In the genomic region with DNA sequence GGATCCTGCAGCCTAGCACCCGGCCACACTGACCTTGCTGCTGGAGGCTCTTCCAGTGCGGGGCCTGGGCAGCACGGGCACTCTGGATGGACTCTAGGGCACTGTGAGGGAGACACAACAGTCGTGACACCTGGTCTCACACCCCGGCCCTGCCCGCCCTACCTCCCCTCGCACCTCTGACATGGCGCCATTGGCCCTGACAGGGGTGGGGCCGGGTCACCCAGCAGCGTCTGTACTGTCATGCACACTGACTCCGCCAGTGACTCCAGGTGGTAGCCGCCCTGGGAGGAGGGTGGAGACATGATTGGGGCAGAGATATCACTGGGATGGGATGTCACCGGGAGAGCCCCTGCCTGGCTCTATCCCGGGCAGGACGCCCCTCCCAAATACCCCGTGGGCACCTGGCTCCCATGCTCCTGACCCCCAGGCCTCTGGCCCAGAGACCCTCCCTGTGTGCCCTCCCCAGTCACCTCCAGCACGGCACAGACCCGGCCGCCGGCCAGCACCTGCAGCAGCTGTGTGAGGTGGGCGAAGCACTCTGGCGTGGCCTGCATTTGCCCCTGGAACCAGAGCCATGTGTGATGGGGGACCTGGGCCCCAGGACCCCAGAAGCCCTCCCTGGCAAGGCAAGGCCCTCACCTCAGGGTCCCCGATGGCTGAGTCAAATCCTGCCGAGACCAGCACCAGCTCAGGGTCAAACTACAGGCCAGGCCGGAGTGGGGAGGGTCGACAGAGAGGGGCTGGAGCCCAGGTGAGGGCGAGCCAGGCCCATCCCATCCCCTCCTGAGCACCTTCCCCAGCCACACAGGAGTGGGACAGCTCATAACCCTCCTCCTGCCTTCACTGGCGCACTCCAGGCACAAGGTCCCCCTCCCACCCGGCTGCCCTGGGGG, we compare ENCODE assay signal across 15 cellular contexts. TPM values are rescaled to one million over a fixed set of nuclear protein-coding genes. Genes with fewer than 3 reads are reported as not detected.
DNase-seq lines count a peak whose midpoint lies in the region; ATAC-seq and TF ChIP-seq lines count a peak whose summit lies in the region.
"Had no signal": no experiment of that assay in that cellular context is flagged by ENCODE, and none has a peak within 500 bp of the region (broad histone marks: within the 10 kb centered on the region; RNA-seq: fewer than 3 reads in every experiment).

No MANE protein-coding gene starts in this region.

- H3K36me3 ChIP-seq in HEK293 (ENCODE audit: control insufficient read depth in 2 of 2, insufficient read depth in 1 of 2, low read length in 2 of 2) = peaks cover 8 to 61% of the 10 kb centered on the region in 2 experiments; a peak in 2 of 3 replicates
- no peaks in the 10 kb centered on the region for H3K36me3 ChIP-seq in mucosa of descending colon (ENCODE audit: low read depth)

- H3K27me3 Mint-ChIP-seq in T-helper 2 cell treated with Interferon-gamma antibody and Interleukin-4, amounts not matched to agents 5 μg/mL and 100 μg/mL, for 36 hours (ENCODE audit: low read depth) = no peaks in the 10 kb centered on the region
- no peaks in the 10 kb centered on the region for H3K27me3 Mint-ChIP-seq in activated B cell treated with CpG ODN at 0.5 μM for 24 hours

- H3K4me3 ChIP-seq in HEK293 (ENCODE audit: low read depth, low read length) = no peak overlapping the region
- H3K4me3 ChIP-seq in mucosa of descending colon = no peak overlapping the region
- H3K4me3 ChIP-seq: adrenal gland had no signal

- DNase-seq in T-helper 2 cell treated with Interferon-gamma antibody and Interleukin-4, amounts not matched to agents 5 μg/mL and 100 μg/mL, for 36 hours (ENCODE audit: low spot score) = no peak
- DNase-seq in T-helper 2 cell (no peak), activated B cell treated with CpG ODN at 0.5 μM for 24 hours (no peak), mucosa of descending colon (peak in 2 of 3 donors; percentile 41 to 63), DMS153 treated with DMSO at 0.1 percent for 48 hours (lab: John Stamatoyannopoulos, UW; ENCODE audit: unreplicated experiment) (no peak), HCEC 1CT (no peak)
- DNase-seq: activated CD4-positive, CD25-positive, alpha-beta regulatory T cell; mammary epithelial cell; NCI-H1417 treated with DMSO at 0.1 percent for 48 hours; NCI-H446 treated with DMSO at 0.1 percent for 48 hours had no signal

- POLR2A ChIA-PET in HEK293 (lab: Yijun Ruan, JAX) (interaction anchor here (0.6 to 2.3 kb wide), 2 partner anchors 24 to 276 kb away, joined by 3 to 5 read pairs; partner anchors contain the start of gene SCO2), activated B cell treated with CpG ODN at 0.5 μM for 24 hours (lab: Charles Lee) (interaction anchor here (0.5 to 0.6 kb wide), 2 partner anchors 48 to 243 kb away, joined by 3 read pairs; no protein-coding TSS in a partner anchor)

- H3K4me3 Mint-ChIP-seq in T-helper 2 cell treated with Interferon-gamma antibody and Interleukin-4, amounts not matched to agents 5 μg/mL and 100 μg/mL, for 36 hours = no peak overlapping the region
- H3K4me3 Mint-ChIP-seq in activated B cell treated with CpG ODN at 0.5 μM for 24 hours = no peak overlapping the region

- H3K9me3 ChIP-seq in HEK293 (ENCODE audit: control insufficient read depth, insufficient read depth, low read depth, low read length) = no peaks in the 10 kb centered on the region
- no peaks in the 10 kb centered on the region for H3K9me3 ChIP-seq in mucosa of descending colon
- H3K9me3 ChIP-seq: adrenal gland, neutrophil had no signal

- H3K4me1 ChIP-seq in HEK293 (ENCODE audit: control insufficient read depth, insufficient read depth, low read length) (peaks cover 12% of the 10 kb centered on the region), mucosa of descending colon (ENCODE audit: low read depth) (peaks cover 41% of the 10 kb centered on the region)

- intact Hi-C loops in activated B cell treated with CpG ODN at 0.5 μM for 24 hours (cut with micrococcal nuclease) (loop anchor here (10.0 kb wide), 1 partner anchor 226 kb away; the partner anchor contains the start of gene SBF1), mucosa of descending colon (cut with DNase I, micrococcal nuclease) (loop anchor here in 1 of 2 donors (10.0 kb wide), 1 partner anchor 246 kb away; no protein-coding TSS in a partner anchor)

- no peak for ATAC-seq in activated B cell treated with CpG ODN at 0.5 μM for 24 hours (ENCODE audit: low read depth)
- ATAC-seq in mucosa of descending colon = no peak
- no peak for ATAC-seq in GM18873 (IDR thresholded peaks at IDR 0.05; ENCODE audit: low FRiP score, unreplicated experiment)
- ATAC-seq: right cardiac atrium had no signal

- no peaks in the 10 kb centered on the region for H3K9me3 Mint-ChIP-seq in T-helper 2 cell treated with Interferon-gamma antibody and Interleukin-4, amounts not matched to agents 5 μg/mL and 100 μg/mL, for 36 hours
- no peaks in the 10 kb centered on the region for H3K9me3 Mint-ChIP-seq in activated B cell treated with CpG ODN at 0.5 μM for 24 hours

- TF ChIP-seq CTCF in HEK293 (tag by site-specific recombination; IDR thresholded peaks at IDR 0.05) (no peak), activated B cell treated with CpG ODN at 0.5 μM for 24 hours (IDR thresholded peaks at IDR 0.05) (no peak), mucosa of descending colon (IDR thresholded peaks at IDR 0.05) (no peak)

- H3K27ac ChIP-seq in HEK293 (ENCODE audit: extremely low read depth, low read depth, low read length) = no peak overlapping the region
- H3K27ac ChIP-seq: adrenal gland had no signal

- peaks cover 4% of the 10 kb centered on the region for H3K4me1 Mint-ChIP-seq in T-helper 2 cell treated with Interferon-gamma antibody and Interleukin-4, amounts not matched to agents 5 μg/mL and 100 μg/mL, for 36 hours (ENCODE audit: low read depth)
- peaks cover 41% of the 10 kb centered on the region for H3K4me1 Mint-ChIP-seq in activated B cell treated with CpG ODN at 0.5 μM for 24 hours

- CTCF ChIA-PET in HEK293 (lab: Yijun Ruan, JAX) = no interaction called here
- CTCF ChIA-PET in activated B cell treated with CpG ODN at 0.5 μM for 24 hours (lab: Charles Lee) = no interaction called here

- peak overlapping the region; percentile 89 for H3K27ac Mint-ChIP-seq in T-helper 2 cell treated with Interferon-gamma antibody and Interleukin-4, amounts not matched to agents 5 μg/mL and 100 μg/mL, for 36 hours
- H3K27ac Mint-ChIP-seq in activated B cell treated with CpG ODN at 0.5 μM for 24 hours = peak overlapping the region; percentile 66

- peaks cover 12% of the 10 kb centered on the region for H3K36me3 Mint-ChIP-seq in T-helper 2 cell treated with Interferon-gamma antibody and Interleukin-4, amounts not matched to agents 5 μg/mL and 100 μg/mL, for 36 hours (ENCODE audit: low read depth)
- H3K36me3 Mint-ChIP-seq in activated B cell treated with CpG ODN at 0.5 μM for 24 hours (ENCODE audit: low read depth) = peaks cover 23% of the 10 kb centered on the region

TF ChIP-seq in HEK293, 187 proteins besides CTCF, POLR2A, EP300 and RAD21 (continues in another document):
- TF ChIP-seq ZNF426 (tag by site-specific recombination; IDR thresholded peaks at IDR 0.05) (no peak), ZNF560 (tag by site-specific recombination; IDR thresholded peaks at IDR 0.05; ENCODE audit: borderline replicate concordance) (no peak), ZNF416 (tag by site-specific recombination; IDR thresholded peaks at IDR 0.05) (no peak), ELK4 (IDR thresholded peaks at IDR 0.05; ENCODE audit: borderline replicate concordance, low read depth, low read length) (no peak), ZNF600 (tag by site-specific recombination; IDR thresholded peaks at IDR 0.05) (0 out of 2 replicates have a peak, but pooled peaks have one; percentile 1), GLIS2 (tag by site-specific recombination; IDR thresholded peaks at IDR 0.05) (peak; percentile 25; the same call in 1 of the 2 replicates), ZNF114 (tag by site-specific recombination; IDR thresholded peaks at IDR 0.05) (no peak)
- TF ChIP-seq, protein P1, sequence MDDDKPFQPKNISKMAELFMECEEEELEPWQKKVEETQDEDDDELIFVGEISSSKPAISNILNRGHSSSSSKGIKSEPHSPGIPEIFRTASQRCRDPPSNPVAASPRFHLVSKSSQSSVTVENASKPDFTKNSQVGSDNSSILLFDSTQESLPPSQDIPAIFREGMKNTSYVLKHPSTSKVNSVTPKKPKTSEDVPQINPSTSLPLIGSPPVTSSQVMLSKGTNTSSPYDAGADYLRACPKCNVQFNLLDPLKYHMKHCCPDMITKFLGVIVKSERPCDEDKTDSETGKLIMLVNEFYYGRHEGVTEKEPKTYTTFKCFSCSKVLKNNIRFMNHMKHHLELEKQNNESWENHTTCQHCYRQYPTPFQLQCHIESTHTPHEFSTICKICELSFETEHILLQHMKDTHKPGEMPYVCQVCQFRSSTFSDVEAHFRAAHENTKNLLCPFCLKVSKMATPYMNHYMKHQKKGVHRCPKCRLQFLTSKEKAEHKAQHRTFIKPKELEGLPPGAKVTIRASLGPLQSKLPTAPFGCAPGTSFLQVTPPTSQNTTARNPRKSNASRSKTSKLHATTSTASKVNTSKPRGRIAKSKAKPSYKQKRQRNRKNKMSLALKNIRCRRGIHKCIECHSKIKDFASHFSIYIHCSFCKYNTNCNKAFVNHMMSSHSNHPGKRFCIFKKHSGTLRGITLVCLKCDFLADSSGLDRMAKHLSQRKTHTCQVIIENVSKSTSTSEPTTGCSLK (tag by site-specific recombination; IDR thresholded peaks at IDR 0.05) = no peak

RNA-seq across cellular contexts. Expression of gene HDAC10, which starts 2.6 kb away (rescaled TPM):
- total RNA-seq in activated B cell treated with CpG ODN at 0.5 μM for 24 hours (65.0 and 68.2 TPM in 2 replicates), mucosa of descending colon (10 to 100 TPM; 39.5 to 66.3 (median 47.8) TPM)

RNA-seq across cellular contexts. Expression of gene TUBGCP6, which starts 3.6 kb away (rescaled TPM):
- 87.5 and 103 TPM in 2 replicates for total RNA-seq in activated B cell treated with CpG ODN at 0.5 μM for 24 hours
- total RNA-seq in mucosa of descending colon = 10 to 100 TPM; 34.5 to 41.6 (median 40.5) TPM

RNA-seq across cellular contexts. Expression of gene MAPK12, which starts 13.0 kb away (rescaled TPM):
- 4.1 and 4.4 TPM in 2 replicates for total RNA-seq in activated B cell treated with CpG ODN at 0.5 μM for 24 hours
- 1 to 10 TPM; 2.3 to 6.5 (median 5.2) TPM for total RNA-seq in mucosa of descending colon

RNA-seq across cellular contexts. Expression of gene MAPK11, which starts 21.7 kb away (rescaled TPM):
- total RNA-seq in activated B cell treated with CpG ODN at 0.5 μM for 24 hours (10.7 and 11.3 TPM in 2 replicates), mucosa of descending colon (1 to 10 TPM; 1.8 to 4.3 (median 3.2) TPM)

RNA-seq across cellular contexts. Expression of gene SELENOO, which starts 47.6 kb away (rescaled TPM):
- total RNA-seq in activated B cell treated with CpG ODN at 0.5 μM for 24 hours (33.9 and 39.0 TPM in 2 replicates), mucosa of descending colon (10 to 100 TPM; 21.5 to 23.8 (median 23.1) TPM)

Comparison
In these comparisons a context has a peak if more than half of its experiments do, and no peak if none do; other contexts are left out.
1. DNase-seq: peak in mucosa of descending colon (2 of 3); none in T-helper 2 cell treated with Interferon-gamma antibody and Interleukin-4, amounts not matched to agents 5 μg/mL and 100 μg/mL, for 36 hours (single experiment), T-helper 2 cell (0 of 5), activated B cell treated with CpG ODN at 0.5 μM for 24 hours (single experiment), DMS153 treated with DMSO at 0.1 percent for 48 hours (single experiment) and HCEC 1CT (single experiment).